In genomic region chr17:35062284-35062683, GRCh38 we compare ENCODE assay signal across 14 cellular contexts. TPM values are rescaled to one million over a fixed set of nuclear protein-coding genes. Genes with fewer than 3 reads are reported as not detected.
DNase-seq lines count a peak whose midpoint lies in the region; ATAC-seq and TF ChIP-seq lines count a peak whose summit lies in the region.
"Had no signal": no experiment of that assay in that cellular context is flagged by ENCODE, and none has a peak within 500 bp of the region (broad histone marks: within the 10 kb centered on the region; RNA-seq: fewer than 3 reads in every experiment).

No MANE protein-coding gene starts in this region.

- no peaks in the 10 kb centered on the region for H4K20me1 ChIP-seq in hepatocyte (ENCODE audit: insufficient read depth, poor library complexity, severe bottlenecking)

- no peak overlapping the region for H2AFZ ChIP-seq in hepatocyte

- 91% methylated on average over 3 of the region's 3 CpGs for WGBS in hepatocyte (ENCODE audit: low lambda C conversion rate, missing lambda C conversion rate)

- H3K4me3 ChIP-seq in hepatocyte = no peak overlapping the region
- H3K4me3 ChIP-seq: SJCRH30 had no signal

- H3K27me3 Mint-ChIP-seq in activated naive CD4-positive, alpha-beta T cell treated with anti-CD3 and anti-CD28 coated beads, Interleukin-2, amount 50 U/mL, for 24 hours = no peaks in the 10 kb centered on the region
- no peaks in the 10 kb centered on the region for H3K27me3 Mint-ChIP-seq in activated CD4-positive, alpha-beta memory T cell treated with anti-CD3 and anti-CD28 coated beads, Interleukin-2, amount 10 ng/mL, durations not matched to agents 7 days and 5 days

- ATAC-seq in HG02678 (IDR thresholded peaks at IDR 0.05; ENCODE audit: unreplicated experiment) (no peak), GM19397 (IDR thresholded peaks at IDR 0.05; ENCODE audit: unreplicated experiment) (no peak)

- H3K79me2 ChIP-seq in hepatocyte = peaks cover 66% of the 10 kb centered on the region

- H3K9me3 Mint-ChIP-seq in activated naive CD4-positive, alpha-beta T cell treated with anti-CD3 and anti-CD28 coated beads, Interleukin-2, amount 50 U/mL, for 24 hours = no peaks in the 10 kb centered on the region
- H3K9me3 Mint-ChIP-seq in activated CD4-positive, alpha-beta memory T cell treated with anti-CD3 and anti-CD28 coated beads, Interleukin-2, amount 10 ng/mL, durations not matched to agents 7 days and 5 days = no peaks in the 10 kb centered on the region

- TF ChIP-seq CTCF in hepatocyte (IDR thresholded peaks at IDR 0.05; ENCODE audit: poor library complexity) = no peak

- peaks cover 68% of the 10 kb centered on the region for H3K4me1 Mint-ChIP-seq in activated naive CD4-positive, alpha-beta T cell treated with anti-CD3 and anti-CD28 coated beads, Interleukin-2, amount 50 U/mL, for 24 hours
- H3K4me1 Mint-ChIP-seq in activated CD4-positive, alpha-beta memory T cell treated with anti-CD3 and anti-CD28 coated beads, Interleukin-2, amount 10 ng/mL, durations not matched to agents 7 days and 5 days = peaks cover 52% of the 10 kb centered on the region

- H3K4me3 Mint-ChIP-seq in activated naive CD4-positive, alpha-beta T cell treated with anti-CD3 and anti-CD28 coated beads, Interleukin-2, amount 50 U/mL, for 24 hours = peak overlapping the region; percentile 55
- H3K4me3 Mint-ChIP-seq in activated CD4-positive, alpha-beta memory T cell treated with anti-CD3 and anti-CD28 coated beads, Interleukin-2, amount 10 ng/mL, durations not matched to agents 7 days and 5 days = peak overlapping the region; percentile 48

- H3K36me3 ChIP-seq in hepatocyte (replicated peaks; ENCODE audit: insufficient read depth, low read depth) = no peaks in the 10 kb centered on the region
- H3K36me3 ChIP-seq: SJCRH30 had no signal

- H3K27ac ChIP-seq in hepatocyte (peak overlapping the region; percentile 90), temporal lobe (ENCODE audit: low read depth, low read length) (peak overlapping the region; percentile 94)

- H3K4me1 ChIP-seq in hepatocyte (ENCODE audit: insufficient read depth) = peaks cover 14% of the 10 kb centered on the region

- CTCF ChIA-PET in activated CD4-positive, alpha-beta memory T cell treated with anti-CD3 and anti-CD28 coated beads, Interleukin-2, amount 10 ng/mL, durations not matched to agents 7 days and 5 days (lab: Charles Lee) = interaction anchor here (1.1 to 4.1 kb wide), 7 partner anchors 9 to 64 kb away, joined by 4 to 37 read pairs (median 17); partner anchors contain the start of genes FNDC8 and RAD51D

- POLR2A ChIA-PET in activated CD4-positive, alpha-beta memory T cell treated with anti-CD3 and anti-CD28 coated beads, Interleukin-2, amount 10 ng/mL, durations not matched to agents 7 days and 5 days (lab: Charles Lee) = interaction anchor here (0.6 to 14.4 kb wide), 8 partner anchors 12 to 161 kb away, joined by 4 to 164 read pairs (median 37); partner anchors contain the start of gene LIG3

- H3K27ac Mint-ChIP-seq in activated naive CD4-positive, alpha-beta T cell treated with anti-CD3 and anti-CD28 coated beads, Interleukin-2, amount 50 U/mL, for 24 hours = peak overlapping the region; percentile 88
- peak overlapping the region; percentile 94 for H3K27ac Mint-ChIP-seq in activated CD4-positive, alpha-beta memory T cell treated with anti-CD3 and anti-CD28 coated beads, Interleukin-2, amount 10 ng/mL, durations not matched to agents 7 days and 5 days

- peaks cover 19% of the 10 kb centered on the region for H3K36me3 Mint-ChIP-seq in activated naive CD4-positive, alpha-beta T cell treated with anti-CD3 and anti-CD28 coated beads, Interleukin-2, amount 50 U/mL, for 24 hours
- H3K36me3 Mint-ChIP-seq in activated CD4-positive, alpha-beta memory T cell treated with anti-CD3 and anti-CD28 coated beads, Interleukin-2, amount 10 ng/mL, durations not matched to agents 7 days and 5 days (ENCODE audit: low read depth) = peaks cover 53% of the 10 kb centered on the region

- DNase-seq in activated naive CD4-positive, alpha-beta T cell treated with anti-CD3 and anti-CD28 coated beads, Interleukin-2, amount 50 U/mL, for 16 hours = no peak
- no peak for DNase-seq in activated CD4-positive, alpha-beta memory T cell treated with anti-CD3 and anti-CD28 coated beads, Interleukin-2, amount 10 ng/mL, durations not matched to agents 7 days and 5 days
- no peak for DNase-seq in hepatocyte (ENCODE audit: low spot score)
- DNase-seq in mucosa of gallbladder (ENCODE audit: low spot score) = no peak
- DNase-seq: activated CD4-positive, CD25-positive, alpha-beta regulatory T cell; EL; KG1; NCI-H187 treated with DMSO at 0.1 percent for 48 hours; nucleus accumbens; SJCRH30 had no signal

- no peaks in the 10 kb centered on the region for H3K9me3 ChIP-seq in hepatocyte (ENCODE audit: low read depth)
- H3K9me3 ChIP-seq: SJCRH30 had no signal

- H3K27me3 ChIP-seq in hepatocyte = no peaks in the 10 kb centered on the region
- H3K27me3 ChIP-seq: SJCRH30 had no signal

- no peaks in the 10 kb centered on the region for H3K9me2 ChIP-seq in hepatocyte (replicated peaks; ENCODE audit: insufficient read depth)

- no peak overlapping the region for H3K4me2 ChIP-seq in hepatocyte

RNA-seq across cellular contexts. Expression of gene RFFL, which starts 1.2 kb away (rescaled TPM):
- 10 to 100 TPM; 47.3 to 53.9 TPM for total RNA-seq in activated CD4-positive, alpha-beta memory T cell treated with anti-CD3 and anti-CD28 coated beads, Interleukin-2, amount 10 ng/mL, durations not matched to agents 7 days and 5 days
- total RNA-seq in hepatocyte = 22.7 and 22.9 TPM in 2 replicates
- polyA plus RNA-seq in hepatocyte = 12.9 and 14.0 TPM in 2 replicates
- total RNA-seq in temporal lobe = 7.1 TPM
- total RNA-seq in mucosa of gallbladder = 45.4 TPM

RNA-seq across cellular contexts. Expression of gene RAD51D, which starts 57.4 kb away (rescaled TPM):
- total RNA-seq in activated CD4-positive, alpha-beta memory T cell treated with anti-CD3 and anti-CD28 coated beads, Interleukin-2, amount 10 ng/mL, durations not matched to agents 7 days and 5 days = 10 to 100 TPM; 25.6 to 25.9 TPM
- total RNA-seq in hepatocyte = 4.8 and 7.1 TPM in 2 replicates
- polyA plus RNA-seq in hepatocyte = 9.5 and 9.9 TPM in 2 replicates
- 9.8 TPM for total RNA-seq in temporal lobe
- 9.5 TPM for total RNA-seq in mucosa of gallbladder

RNA-seq across cellular contexts. Expression of gene FNDC8, which starts 59.1 kb away (rescaled TPM):
- total RNA-seq in activated CD4-positive, alpha-beta memory T cell treated with anti-CD3 and anti-CD28 coated beads, Interleukin-2, amount 10 ng/mL, durations not matched to agents 7 days and 5 days = not detected
- not detected in 2 replicates for total RNA-seq in hepatocyte
- not detected in 2 replicates for polyA plus RNA-seq in hepatocyte
- not detected for total RNA-seq in temporal lobe
- not detected for total RNA-seq in mucosa of gallbladder
- total RNA-seq: SJCRH30 had no signal
